ENCODE assay signal across 1 cellular context in the genomic region with DNA sequence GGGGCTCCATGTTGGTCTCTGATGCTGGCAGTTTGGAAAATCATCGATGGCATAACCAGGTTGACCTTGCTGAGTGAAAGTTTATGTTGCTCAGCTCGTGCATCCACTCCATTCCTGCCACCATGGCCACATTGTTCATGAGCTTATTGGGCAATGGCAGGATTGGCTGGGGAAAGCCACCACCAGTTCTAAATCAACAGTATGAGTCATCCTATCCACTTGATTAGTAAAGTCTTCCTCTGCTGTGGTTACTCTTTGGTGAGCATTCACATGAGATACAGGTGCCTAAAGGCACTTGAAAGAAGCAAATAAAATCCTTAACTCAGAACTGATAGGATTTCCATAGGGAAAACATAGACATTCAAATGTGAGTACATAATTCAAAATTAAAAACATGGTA.
TF ChIP-seq lines count a peak whose summit lies in the region.

No MANE protein-coding gene starts in this region.

TF ChIP-seq in SK-N-SH, 30 proteins besides CTCF, POLR2A, EP300 and RAD21 (continued from another document):
- TF ChIP-seq, protein P1, sequence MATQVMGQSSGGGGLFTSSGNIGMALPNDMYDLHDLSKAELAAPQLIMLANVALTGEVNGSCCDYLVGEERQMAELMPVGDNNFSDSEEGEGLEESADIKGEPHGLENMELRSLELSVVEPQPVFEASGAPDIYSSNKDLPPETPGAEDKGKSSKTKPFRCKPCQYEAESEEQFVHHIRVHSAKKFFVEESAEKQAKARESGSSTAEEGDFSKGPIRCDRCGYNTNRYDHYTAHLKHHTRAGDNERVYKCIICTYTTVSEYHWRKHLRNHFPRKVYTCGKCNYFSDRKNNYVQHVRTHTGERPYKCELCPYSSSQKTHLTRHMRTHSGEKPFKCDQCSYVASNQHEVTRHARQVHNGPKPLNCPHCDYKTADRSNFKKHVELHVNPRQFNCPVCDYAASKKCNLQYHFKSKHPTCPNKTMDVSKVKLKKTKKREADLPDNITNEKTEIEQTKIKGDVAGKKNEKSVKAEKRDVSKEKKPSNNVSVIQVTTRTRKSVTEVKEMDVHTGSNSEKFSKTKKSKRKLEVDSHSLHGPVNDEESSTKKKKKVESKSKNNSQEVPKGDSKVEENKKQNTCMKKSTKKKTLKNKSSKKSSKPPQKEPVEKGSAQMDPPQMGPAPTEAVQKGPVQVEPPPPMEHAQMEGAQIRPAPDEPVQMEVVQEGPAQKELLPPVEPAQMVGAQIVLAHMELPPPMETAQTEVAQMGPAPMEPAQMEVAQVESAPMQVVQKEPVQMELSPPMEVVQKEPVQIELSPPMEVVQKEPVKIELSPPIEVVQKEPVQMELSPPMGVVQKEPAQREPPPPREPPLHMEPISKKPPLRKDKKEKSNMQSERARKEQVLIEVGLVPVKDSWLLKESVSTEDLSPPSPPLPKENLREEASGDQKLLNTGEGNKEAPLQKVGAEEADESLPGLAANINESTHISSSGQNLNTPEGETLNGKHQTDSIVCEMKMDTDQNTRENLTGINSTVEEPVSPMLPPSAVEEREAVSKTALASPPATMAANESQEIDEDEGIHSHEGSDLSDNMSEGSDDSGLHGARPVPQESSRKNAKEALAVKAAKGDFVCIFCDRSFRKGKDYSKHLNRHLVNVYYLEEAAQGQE (IDR thresholded peaks at IDR 0.05; ENCODE audit: low read depth, low read length), result no peak
TF ChIP-seq in SK-N-SH: peak in this region for 0.
